In genomic region chr2:119647440-119648169, GRCh38 we compare ENCODE assay signal across 10 cellular contexts. TPM values are rescaled to one million over a fixed set of nuclear protein-coding genes. Genes with fewer than 3 reads are reported as not detected.
DNase-seq lines count a peak whose midpoint lies in the region; ATAC-seq and TF ChIP-seq lines count a peak whose summit lies in the region.
"Had no signal": no experiment of that assay in that cellular context is flagged by ENCODE, and none has a peak within 500 bp of the region (broad histone marks: within the 10 kb centered on the region; RNA-seq: fewer than 3 reads in every experiment).

No MANE protein-coding gene starts in this region.

- no peak overlapping the region for H3K4me3 Mint-ChIP-seq in naive thymus-derived CD8-positive, alpha-beta T cell

- H3K36me3 Mint-ChIP-seq in naive thymus-derived CD8-positive, alpha-beta T cell, result peaks cover 0 to 7% (median 0%) of the 10 kb centered on the region in 3 donors

- peaks cover 0 to 16% (median 3%) of the 10 kb centered on the region in 5 donors for H3K27me3 Mint-ChIP-seq in naive thymus-derived CD8-positive, alpha-beta T cell

- H3K4me1 ChIP-seq in PC-9 (replicated peaks; ENCODE audit: insufficient read depth) (peaks cover 26% of the 10 kb centered on the region), thoracic aorta (ENCODE audit: control insufficient read depth in 1 of 2, low read depth in 2 of 2) (peaks cover 6 to 27% of the 10 kb centered on the region in 2 donors)

- TF ChIP-seq CTCF in PC-9 (conservative IDR thresholded peaks at IDR 0.05), result no peak
- no peak for TF ChIP-seq CTCF in thoracic aorta (IDR thresholded peaks at IDR 0.05)

- H3K79me2 ChIP-seq in PC-9 (ENCODE audit: low read depth), result no peaks in the 10 kb centered on the region
- H3K79me2 ChIP-seq: hepatocyte had no signal

- peaks cover 8% of the 10 kb centered on the region; the same call in 1 of the 2 replicates for H3F3A ChIP-seq in PC-9 (ENCODE audit: insufficient read depth, low read depth)

- ATAC-seq in GM19372 (IDR thresholded peaks at IDR 0.05; ENCODE audit: low read depth, unreplicated experiment) (peak; percentile 65), HG03095 (IDR thresholded peaks at IDR 0.05; ENCODE audit: unreplicated experiment) (peak; percentile 79), thoracic aorta (ENCODE audit: insufficient number of reproducible peaks, low FRiP score, low read depth) (peak; percentile 48)
- ATAC-seq in naive thymus-derived CD8-positive, alpha-beta T cell, result no peak

- H3K9me2 ChIP-seq in PC-9 (ENCODE audit: insufficient read depth), result no peaks in the 10 kb centered on the region

- H3K27ac ChIP-seq in PC-9, result no peak overlapping the region
- H3K27ac ChIP-seq in thoracic aorta, result peak overlapping the region in 1 of 2 donors; percentile 67
- H3K27ac ChIP-seq: hepatocyte had no signal

- POLR2A ChIA-PET in PC-9 (lab: Charles Lee; ENCODE audit: unreplicated experiment), result interaction anchor here (0.7 kb wide), 2 partner anchors 424 to 1391 kb away, joined by 3 read pairs; partner anchors contain the start of gene STEAP3
- POLR2A ChIA-PET in naive thymus-derived CD8-positive, alpha-beta T cell (lab: Charles Lee), result no interaction called here

- H3K9me3 ChIP-seq in PC-9 (ENCODE audit: insufficient read depth, low read depth) (no peaks in the 10 kb centered on the region), thoracic aorta (no peaks in the 10 kb centered on the region)

- peaks cover 0 to 14% (median 0%) of the 10 kb centered on the region in 9 donors for H3K9me3 Mint-ChIP-seq in naive thymus-derived CD8-positive, alpha-beta T cell

- H3K27me3 ChIP-seq in PC-9 (ENCODE audit: insufficient read depth, low read depth) (no peaks in the 10 kb centered on the region), thoracic aorta (replicated peaks; ENCODE audit: insufficient read depth) (no peaks in the 10 kb centered on the region)
- H3K27me3 ChIP-seq: hepatocyte had no signal

- H2AFZ ChIP-seq in PC-9, result no peak overlapping the region
- H2AFZ ChIP-seq: hepatocyte had no signal

- H3K4me3 ChIP-seq in PC-9 (no peak overlapping the region), thoracic aorta (no peak overlapping the region)
- H3K4me3 ChIP-seq: hepatocyte had no signal

- H3K4me2 ChIP-seq in PC-9, result no peak overlapping the region
- H3K4me2 ChIP-seq: hepatocyte had no signal

- H3K27ac Mint-ChIP-seq in naive thymus-derived CD8-positive, alpha-beta T cell, result no peak overlapping the region

- H4K20me1 ChIP-seq in PC-9 (ENCODE audit: insufficient read depth), result peaks cover 3% of the 10 kb centered on the region; the same call in 1 of the 2 replicates

- H3K36me3 ChIP-seq in PC-9 (ENCODE audit: low read depth) (no peaks in the 10 kb centered on the region), thoracic aorta (no peaks in the 10 kb centered on the region)

- intact Hi-C loops in PC-9 (cut with micrococcal nuclease; ENCODE audit: unreplicated experiment), result loop anchor here (5.0 kb wide), 1 partner anchor 155 kb away; no protein-coding TSS in a partner anchor

- peak; percentile 47 to 65 for DNase-seq in PC-9
- DNase-seq in thoracic aorta (ENCODE audit: low spot score), result peak; percentile 11
- DNase-seq in anterior cingulate cortex (lab: John Stamatoyannopoulos, UW), result no peak
- no peak for DNase-seq in SW480 (ENCODE audit: low spot score)
- no peak for DNase-seq in naive thymus-derived CD8-positive, alpha-beta T cell
- DNase-seq in stimulated activated CD4-positive, alpha-beta T cell treated with anti-CD3 and anti-CD28 coated beads, Interleukin-1b, Interleukin-23, amount 100 ng/mL, for 48 hours, result no peak
- DNase-seq: activated effector memory CD4-positive, alpha-beta T cell treated with Interleukin-2 at 50 U/mL for 16 hours had no signal

- no TSS peak for BruUV-seq in PC-9 (replicated peaks; lab: Mats Ljungman, UMichigan)

- CTCF ChIA-PET in PC-9 (lab: Charles Lee), result interaction anchor here (0.9 kb wide), 1 partner anchor 55 kb away, joined by 3 read pairs; no protein-coding TSS in a partner anchor

- H3K4me1 Mint-ChIP-seq in naive thymus-derived CD8-positive, alpha-beta T cell, result peaks cover 0 to 4% (median 0%) of the 10 kb centered on the region in 4 donors

RNA-seq across cellular contexts. Expression of gene TMEM177, which starts 31.4 kb away (rescaled TPM):
- total RNA-seq in PC-9 (2021), result 18.2 and 18.4 TPM in 2 replicates
- 1 to 10 TPM; 4.2 to 8.9 TPM for total RNA-seq in thoracic aorta
- 10 to 100 TPM; 17.8 to 18.3 TPM for total RNA-seq in naive thymus-derived CD8-positive, alpha-beta T cell
- polyA plus RNA-seq in naive thymus-derived CD8-positive, alpha-beta T cell, result 10 to 100 TPM; 10.2 to 18.2 (median 15.5) TPM

Comparison
In these comparisons a context has a peak if more than half of its experiments do, and no peak if none do; other contexts are left out.
1. ATAC-seq: peak in GM19372 (single experiment), HG03095 (single experiment) and thoracic aorta (single experiment); none in naive thymus-derived CD8-positive, alpha-beta T cell (0 of 2).
2. DNase-seq: peak in PC-9 (2 of 2) and thoracic aorta (single experiment); none in anterior cingulate cortex (0 of 58), SW480 (single experiment), naive thymus-derived CD8-positive, alpha-beta T cell (0 of 10) and stimulated activated CD4-positive, alpha-beta T cell treated with anti-CD3 and anti-CD28 coated beads, Interleukin-1b, Interleukin-23, amount 100 ng/mL, for 48 hours (single experiment).